ENCODE assay signal across 1 cellular context in genomic region chr22:44950806-44951509, GRCh38.
TF ChIP-seq lines count a peak whose summit lies in the region.

No MANE protein-coding gene starts in this region.

TF ChIP-seq in WTC11, 78 proteins besides CTCF, POLR2A, EP300 and RAD21 (continued from another document):
- TF ChIP-seq ERG (CRISPR knock-in tag; IDR thresholded peaks at IDR 0.05) = no peak
- no peak for TF ChIP-seq HMGA2 (CRISPR knock-in tag; IDR thresholded peaks at IDR 0.05)
- no peak for TF ChIP-seq GABPB1 (CRISPR knock-in tag; IDR thresholded peaks at IDR 0.05)
- TF ChIP-seq ATF1 (CRISPR knock-in tag; IDR thresholded peaks at IDR 0.05) = no peak
